In the genomic region with DNA sequence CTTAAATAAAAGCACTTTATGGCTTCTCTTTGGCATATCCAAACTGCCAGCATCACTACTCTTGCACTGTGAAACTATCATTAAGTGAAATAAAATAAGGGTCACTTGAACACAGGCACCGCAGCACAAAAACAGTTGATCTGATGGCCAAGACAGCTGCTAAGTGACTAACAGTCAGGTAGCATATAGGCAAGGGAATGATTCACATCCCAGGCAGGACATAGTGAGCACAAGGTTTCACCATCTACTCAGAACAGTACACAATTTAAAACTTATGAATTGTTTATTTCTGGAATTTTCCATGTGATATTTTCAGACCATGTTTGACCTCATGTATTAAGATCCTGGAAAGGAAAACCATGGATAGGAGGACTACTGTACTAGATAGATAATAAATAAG, we compare ENCODE assay signal across 18 cellular contexts.
DNase-seq lines count a peak whose midpoint lies in the region; ATAC-seq, FAIRE-seq and TF ChIP-seq lines count a peak whose summit lies in the region.
"Had no signal": no experiment of that assay in that cellular context is flagged by ENCODE, and none has a peak within 500 bp of the region (broad histone marks: within the 10 kb centered on the region; RNA-seq: fewer than 3 reads in every experiment).

No MANE protein-coding gene starts in this region.

- FAIRE-seq in A549 (lab: Jason Lieb, UNC) (no peak), bronchial epithelial cell (lab: Jason Lieb, UNC) (no peak)
- FAIRE-seq: GM12878, GM18507 had no signal

- CTCF ChIA-PET in A549 (lab: Yijun Ruan, JAX): no interaction called here

- TF ChIP-seq EP300 in A549 (IDR thresholded peaks at IDR 0.05): no peak

- no peak for TF ChIP-seq RAD21 in A549 (conservative IDR thresholded peaks at IDR 0.05 in 1 of 2, IDR thresholded peaks at IDR 0.05 in 1 of 2)

- peaks cover 11% of the 10 kb centered on the region; the same call in 2 of the 3 replicates for H3K9me3 ChIP-seq in A549

- no peak for TF ChIP-seq POLR2A in A549 (IDR thresholded peaks at IDR 0.05; ENCODE audit: low read length)

- H3K4me1 ChIP-seq in A549 (peaks cover 29% of the 10 kb centered on the region), foreskin keratinocyte (no peaks in the 10 kb centered on the region)

- no peak for ATAC-seq in A549
- ATAC-seq in foreskin keratinocyte: peak; percentile 80
- ATAC-seq: GM12878, Panc1 had no signal

- POLR2A ChIA-PET in A549 (lab: Yijun Ruan, JAX): no interaction called here

- H3K27ac ChIP-seq in A549: peak overlapping the region; percentile 9 to 43; a peak in 1 of 6 replicates
- no peak overlapping the region for H3K27ac ChIP-seq in foreskin keratinocyte

- H3K4me3 ChIP-seq in A549 (no peak overlapping the region), bronchial epithelial cell (ENCODE audit: low read depth, low read length) (no peak overlapping the region)
- H3K4me3 ChIP-seq: GM12878 had no signal

- no peaks in the 10 kb centered on the region for H3K36me3 ChIP-seq in bronchial epithelial cell (ENCODE audit: control insufficient read depth, insufficient read depth, low read length)

- 85% methylated on average over 1 of the region's 1 CpG for WGBS in A549 (ENCODE audit: missing lambda C conversion rate)

- TF ChIP-seq CTCF in A549 (IDR thresholded peaks at IDR 0.05) (no peak), bronchial epithelial cell (IDR thresholded peaks at IDR 0.05; ENCODE audit: insufficient read depth, low read length, severe bottlenecking) (no peak), foreskin keratinocyte (conservative IDR thresholded peaks at IDR 0.05) (no peak)

- H3K27me3 ChIP-seq in bronchial epithelial cell (ENCODE audit: control insufficient read depth, insufficient read depth, low read length): peaks cover 2% of the 10 kb centered on the region
- H3K27me3 ChIP-seq in foreskin keratinocyte: no peaks in the 10 kb centered on the region

- no peak overlapping the region for H3K4me2 ChIP-seq in A549

- DNase-seq in A549 (ENCODE audit: low read depth in 1 of 2, low spot score in 1 of 2) (no peak), M059J (ENCODE audit: low read depth) (peak; percentile 29), bronchial epithelial cell (ENCODE audit: low read depth) (peak; percentile 68), foreskin keratinocyte (no peak), EL (no peak), NCI-H2196 treated with DMSO at 0.1 percent for 48 hours (lab: John Stamatoyannopoulos, UW; ENCODE audit: unreplicated experiment) (no peak)
- no peak for DNase-seq in effector CD8-positive, alpha-beta T cell (lab: John Stamatoyannopoulos, UW)
- no peak for DNase-seq in stimulated activated CD4-positive, alpha-beta T cell treated with anti-CD3 and anti-CD28 coated beads, Interleukin-2, amount 100 ng/mL, for 24 hours
- DNase-seq: Caco-2, H9, NCI-H1092, NCI-H1694, NCI-H446 treated with DMSO at 0.1 percent for 48 hours, NCI-H774, SIG-M5 had no signal

TF ChIP-seq in A549, 52 proteins besides CTCF, POLR2A, EP300 and RAD21:
- TF ChIP-seq GATA3 (IDR thresholded peaks at IDR 0.05; ENCODE audit: borderline replicate concordance) (no peak), KDM5A (IDR thresholded peaks at IDR 0.05) (no peak), HOXB13 (CRISPR knock-in tag; IDR thresholded peaks at IDR 0.05; ENCODE audit: low read depth) (no peak), RARB (CRISPR knock-in tag; IDR thresholded peaks at IDR 0.05) (no peak), JUNB (IDR thresholded peaks at IDR 0.05) (no peak), E2F6 (IDR thresholded peaks at IDR 0.05; ENCODE audit: borderline replicate concordance, low read depth) (no peak), POLR2AphosphoS2 (conservative IDR thresholded peaks at IDR 0.05; ENCODE audit: low read length) (no peak), BHLHE40 (IDR thresholded peaks at IDR 0.05; ENCODE audit: low read depth, low read length) (no peak), HOXB5 (CRISPR knock-in tag; IDR thresholded peaks at IDR 0.05) (no peak), PHF8 (IDR thresholded peaks at IDR 0.05; ENCODE audit: borderline replicate concordance, low read depth) (no peak), FOSB (CRISPR knock-in tag; IDR thresholded peaks at IDR 0.05) (no peak), ZNF302 (CRISPR knock-in tag; IDR thresholded peaks at IDR 0.05) (no peak), HEYL (CRISPR knock-in tag; IDR thresholded peaks at IDR 0.05) (no peak), CBX8 (IDR thresholded peaks at IDR 0.05) (no peak), TFCP2L1 (CRISPR knock-in tag; IDR thresholded peaks at IDR 0.05) (no peak), CHD2 (IDR thresholded peaks at IDR 0.05; ENCODE audit: low read length, partially characterized antibody) (no peak), ESRRA (IDR thresholded peaks at IDR 0.05; ENCODE audit: borderline replicate concordance, low read length) (no peak)
- TF ChIP-seq, protein P1, sequence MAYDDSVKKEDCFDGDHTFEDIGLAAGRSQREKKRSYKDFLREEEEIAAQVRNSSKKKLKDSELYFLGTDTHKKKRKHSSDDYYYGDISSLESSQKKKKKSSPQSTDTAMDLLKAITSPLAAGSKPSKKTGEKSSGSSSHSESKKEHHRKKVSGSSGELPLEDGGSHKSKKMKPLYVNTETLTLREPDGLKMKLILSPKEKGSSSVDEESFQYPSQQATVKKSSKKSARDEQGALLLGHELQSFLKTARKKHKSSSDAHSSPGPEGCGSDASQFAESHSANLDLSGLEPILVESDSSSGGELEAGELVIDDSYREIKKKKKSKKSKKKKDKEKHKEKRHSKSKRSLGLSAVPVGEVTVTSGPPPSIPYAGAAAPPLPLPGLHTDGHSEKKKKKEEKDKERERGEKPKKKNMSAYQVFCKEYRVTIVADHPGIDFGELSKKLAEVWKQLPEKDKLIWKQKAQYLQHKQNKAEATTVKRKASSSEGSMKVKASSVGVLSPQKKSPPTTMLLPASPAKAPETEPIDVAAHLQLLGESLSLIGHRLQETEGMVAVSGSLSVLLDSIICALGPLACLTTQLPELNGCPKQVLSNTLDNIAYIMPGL (CRISPR knock-in tag; IDR thresholded peaks at IDR 0.05; ENCODE audit: borderline replicate concordance): no peak
- TF ChIP-seq, protein P2, sequence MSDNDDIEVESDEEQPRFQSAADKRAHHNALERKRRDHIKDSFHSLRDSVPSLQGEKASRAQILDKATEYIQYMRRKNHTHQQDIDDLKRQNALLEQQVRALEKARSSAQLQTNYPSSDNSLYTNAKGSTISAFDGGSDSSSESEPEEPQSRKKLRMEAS (IDR thresholded peaks at IDR 0.05): no peak

Comparison
In these comparisons a context has a peak if more than half of its experiments do, and no peak if none do; other contexts are left out.
1. DNase-seq: peak in M059J (single experiment) and bronchial epithelial cell (single experiment); none in A549 (0 of 2), foreskin keratinocyte (0 of 2), effector CD8-positive, alpha-beta T cell (single experiment), EL (single experiment), NCI-H2196 treated with DMSO at 0.1 percent for 48 hours (single experiment) and stimulated activated CD4-positive, alpha-beta T cell treated with anti-CD3 and anti-CD28 coated beads, Interleukin-2, amount 100 ng/mL, for 24 hours (0 of 2).